1 cellular context compared by ENCODE assay signal in genomic region chr15:74265046-74265639, GRCh38.
TF ChIP-seq lines count a peak whose summit lies in the region.

No MANE protein-coding gene starts in this region.

TF ChIP-seq in Ishikawa, 13 proteins besides CTCF, POLR2A, EP300 and RAD21 (continued from another document):
- no peak for TF ChIP-seq CEBPB (IDR thresholded peaks at IDR 0.05)
- peak; percentile 62; the same call in 1 of the 2 replicates for TF ChIP-seq ZBTB7A (IDR thresholded peaks at IDR 0.05; ENCODE audit: low read depth)
- no peak for TF ChIP-seq TAF1 (IDR thresholded peaks at IDR 0.05; ENCODE audit: low read depth)
- TF ChIP-seq NFIC (IDR thresholded peaks at IDR 0.05): no peak
- TF ChIP-seq CREB1 (IDR thresholded peaks at IDR 0.05; ENCODE audit: low read depth): no peak
- no peak for TF ChIP-seq YY1 (IDR thresholded peaks at IDR 0.05; ENCODE audit: low read depth)
- no peak for TF ChIP-seq MAX (IDR thresholded peaks at IDR 0.05)
TF ChIP-seq in Ishikawa: peak in this region for 2.
